23 cellular contexts compared by ENCODE assay signal in the genomic region with DNA sequence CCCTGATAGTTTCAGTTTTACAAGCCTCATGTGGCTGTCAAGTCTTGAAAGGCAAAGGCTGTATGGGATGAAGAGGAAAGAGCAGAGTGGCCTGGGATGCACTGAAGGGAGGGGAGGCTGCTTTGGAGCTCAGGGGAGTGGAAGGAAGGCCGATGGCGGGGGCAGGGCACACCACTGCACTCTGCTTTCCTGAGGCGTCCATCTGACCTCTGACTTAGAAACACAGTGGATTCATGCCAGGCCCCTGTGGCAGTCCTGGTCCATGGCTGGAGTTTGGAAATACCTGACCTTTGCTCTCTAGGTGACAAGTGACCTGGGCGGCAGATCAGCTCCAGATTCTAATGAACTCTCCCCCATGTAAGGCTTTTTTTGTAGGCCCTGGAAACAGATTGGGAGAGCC. TPM values are rescaled to one million over a fixed set of nuclear protein-coding genes. Genes with fewer than 3 reads are reported as not detected.
DNase-seq lines count a peak whose midpoint lies in the region; TF ChIP-seq lines count a peak whose summit lies in the region.
"Had no signal": no experiment of that assay in that cellular context is flagged by ENCODE, and none has a peak within 500 bp of the region (broad histone marks: within the 10 kb centered on the region; RNA-seq: fewer than 3 reads in every experiment).

No MANE protein-coding gene starts in this region.

- no peak for TF ChIP-seq CTCF in fibroblast of lung (conservative IDR thresholded peaks at IDR 0.05 in 1 of 2, IDR thresholded peaks at IDR 0.05 in 1 of 2; ENCODE audit: low read depth in 1 of 2, low read length in 2 of 2)
- TF ChIP-seq CTCF in esophagus squamous epithelium (IDR thresholded peaks at IDR 0.05) = no peak

- H3K36me3 ChIP-seq in fibroblast of lung (ENCODE audit: control insufficient read depth, insufficient read depth, low read length) = peaks cover 6% of the 10 kb centered on the region
- H3K36me3 ChIP-seq in mesodermal cell (ENCODE audit: control insufficient read depth, insufficient read depth, low read length) = peaks cover under 1% of the 10 kb centered on the region
- H3K36me3 ChIP-seq in esophagus squamous epithelium = peaks cover 0 to 52% (median 0%) of the 10 kb centered on the region in 3 donors

- no peaks in the 10 kb centered on the region for H4K20me1 ChIP-seq in fibroblast of lung (ENCODE audit: control insufficient read depth, extremely low read depth, insufficient read depth, low read length)

- no peak overlapping the region for H3K9ac ChIP-seq in fibroblast of lung (ENCODE audit: insufficient read depth, low read length)
- H3K9ac ChIP-seq: GM23248 had no signal

- peak overlapping the region; percentile 2 for H2AFZ ChIP-seq in fibroblast of lung (ENCODE audit: low read length)
- H2AFZ ChIP-seq: GM23248 had no signal

- 83 to 95% methylated on average over 4 of the region's 4 CpGs for WGBS in mesodermal cell (ENCODE audit: insufficient coverage in 2 of 2), 2 experiments
- 80 to 96% methylated on average over 3 to 4 of the region's 4 CpGs for WGBS in esophagus squamous epithelium, 2 donors

- H3K27ac Mint-ChIP-seq in T-helper 2 cell treated with Interferon-gamma antibody and Interleukin-4, amounts not matched to agents 5 μg/mL and 100 μg/mL, for 36 hours = peak overlapping the region; percentile 10

- no peaks in the 10 kb centered on the region for H3K4me1 Mint-ChIP-seq in T-helper 2 cell treated with Interferon-gamma antibody and Interleukin-4, amounts not matched to agents 5 μg/mL and 100 μg/mL, for 36 hours (ENCODE audit: low read depth)

- no peak for DNase-seq in T-helper 2 cell treated with Interferon-gamma antibody and Interleukin-4, amounts not matched to agents 5 μg/mL and 100 μg/mL, for 36 hours (ENCODE audit: low spot score)
- DNase-seq in T-helper 2 cell (no peak), fibroblast of lung (ENCODE audit: low read depth in 2 of 2) (peak in 1 of 2 donors; percentile 39), head of caudate nucleus (no peak), esophagus squamous epithelium (lab: John Stamatoyannopoulos, UW) (no peak), NCI-H2081 (lab: John Stamatoyannopoulos, UW) (no peak), A172 (ENCODE audit: low spot score) (no peak)
- DNase-seq: 8988T; CD4-positive, CD25-positive, alpha-beta regulatory T cell; DMS153; GM23248; H7; KBM-7; NCI-H1105 treated with DMSO at 0.1 percent for 48 hours; NCI-H146; NCI-H1930; NCI-H446 treated with DMSO at 0.1 percent for 48 hours; NCI-H526; NCI-H82; Right ventricle myocardium superior; RPMI8226 had no signal

- intact Hi-C loops in head of caudate nucleus (cut with DNase I) (no loop called here), esophagus squamous epithelium (cut with DNase I) (no loop called here)

- H3K27me3 Mint-ChIP-seq in T-helper 2 cell treated with Interferon-gamma antibody and Interleukin-4, amounts not matched to agents 5 μg/mL and 100 μg/mL, for 36 hours (ENCODE audit: low read depth) = no peaks in the 10 kb centered on the region
- H3K27me3 Mint-ChIP-seq: CD4-positive, CD25-positive, alpha-beta regulatory T cell had no signal

- H3K4me1 ChIP-seq in fibroblast of lung (ENCODE audit: control insufficient read depth, extremely low read depth, insufficient read depth, low read length) (peaks cover 14% of the 10 kb centered on the region), mesodermal cell (ENCODE audit: control insufficient read depth, insufficient read depth, low read length, poor library complexity, severe bottlenecking) (peaks cover 5% of the 10 kb centered on the region), esophagus squamous epithelium (peaks cover 0 to 7% (median 4%) of the 10 kb centered on the region in 3 donors)
- H3K4me1 ChIP-seq: SJSA1 had no signal

- H3K36me3 Mint-ChIP-seq in T-helper 2 cell treated with Interferon-gamma antibody and Interleukin-4, amounts not matched to agents 5 μg/mL and 100 μg/mL, for 36 hours (ENCODE audit: low read depth) = peaks cover 19% of the 10 kb centered on the region

- H3K9me3 Mint-ChIP-seq in T-helper 2 cell treated with Interferon-gamma antibody and Interleukin-4, amounts not matched to agents 5 μg/mL and 100 μg/mL, for 36 hours = no peaks in the 10 kb centered on the region
- H3K9me3 Mint-ChIP-seq: CD4-positive, CD25-positive, alpha-beta regulatory T cell had no signal

- no peaks in the 10 kb centered on the region for H3K79me2 ChIP-seq in fibroblast of lung (ENCODE audit: control insufficient read depth, insufficient read depth, low read length)

- no peak overlapping the region for H3K4me3 Mint-ChIP-seq in T-helper 2 cell treated with Interferon-gamma antibody and Interleukin-4, amounts not matched to agents 5 μg/mL and 100 μg/mL, for 36 hours
- H3K4me3 Mint-ChIP-seq: CD4-positive, CD25-positive, alpha-beta regulatory T cell had no signal

- H3K9me3 ChIP-seq in fibroblast of lung (ENCODE audit: control insufficient read depth, insufficient read depth, low read depth, low read length) (no peaks in the 10 kb centered on the region), mesodermal cell (ENCODE audit: control insufficient read depth, low read length) (no peaks in the 10 kb centered on the region), esophagus squamous epithelium (no peaks in the 10 kb centered on the region)
- H3K9me3 ChIP-seq: SJSA1 had no signal

- H3K4me3 ChIP-seq in fibroblast of lung (replicated peaks in 1 of 4; ENCODE audit: control extremely low read depth in 1 of 4, insufficient read depth in 1 of 4, low read depth in 3 of 4, low read length in 4 of 4) (no peak overlapping the region), mesodermal cell (ENCODE audit: extremely low read depth, insufficient read depth, low read length, poor library complexity, severe bottlenecking) (no peak overlapping the region), esophagus squamous epithelium (no peak overlapping the region)
- H3K4me3 ChIP-seq: GM23248, SJSA1 had no signal

- no peak for TF ChIP-seq POLR2A in esophagus squamous epithelium (IDR thresholded peaks at IDR 0.05)

- no peak overlapping the region for H3K27ac ChIP-seq in fibroblast of lung (ENCODE audit: insufficient read depth, low read length)
- H3K27ac ChIP-seq in mesodermal cell (ENCODE audit: low read depth, low read length, severe bottlenecking) = peak overlapping the region; percentile 29
- no peak overlapping the region for H3K27ac ChIP-seq in esophagus squamous epithelium
- H3K27ac ChIP-seq: GM23248, SJSA1 had no signal

- peak overlapping the region; percentile 32 for H3K4me2 ChIP-seq in fibroblast of lung (ENCODE audit: extremely low read depth, insufficient read depth, low read length)

- H3K27me3 ChIP-seq in fibroblast of lung (ENCODE audit: control insufficient read depth, insufficient read depth, low read length) (no peaks in the 10 kb centered on the region), esophagus squamous epithelium (no peaks in the 10 kb centered on the region)
- H3K27me3 ChIP-seq: SJSA1 had no signal

RNA-seq across cellular contexts. Expression of a gene that starts 19.0 kb away (rescaled TPM):
- 35.4 and 58.6 TPM in 2 replicates for total RNA-seq in fibroblast of lung
- 24.4 and 45.3 TPM in 2 replicates for polyA plus RNA-seq in fibroblast of lung
- 40.0 and 80.5 TPM in 2 replicates for polyA plus RNA-seq in fibroblast of lung (2012)
- 72.8 and 154 TPM in 2 replicates for polyA minus RNA-seq in fibroblast of lung (ENCODE audit: low replicate concordance)
- polyA plus RNA-seq in mesodermal cell (2013, experiment 1 of 2) = 22.1 TPM
- 26.9 TPM for polyA plus RNA-seq in mesodermal cell (2013, experiment 2 of 2)
- 10 to 100 TPM in 3 of 4 donors, 1 to 10 TPM in 1; 10.0 to 28.3 (median 15.8) TPM for total RNA-seq in esophagus squamous epithelium
- total RNA-seq in A172 (2014; rRNA removed; shearing (Covaris generic)) = 22.6 and 24.5 TPM in 2 replicates
